Comparison of ENCODE assay signal across 22 cellular contexts in the genomic region with DNA sequence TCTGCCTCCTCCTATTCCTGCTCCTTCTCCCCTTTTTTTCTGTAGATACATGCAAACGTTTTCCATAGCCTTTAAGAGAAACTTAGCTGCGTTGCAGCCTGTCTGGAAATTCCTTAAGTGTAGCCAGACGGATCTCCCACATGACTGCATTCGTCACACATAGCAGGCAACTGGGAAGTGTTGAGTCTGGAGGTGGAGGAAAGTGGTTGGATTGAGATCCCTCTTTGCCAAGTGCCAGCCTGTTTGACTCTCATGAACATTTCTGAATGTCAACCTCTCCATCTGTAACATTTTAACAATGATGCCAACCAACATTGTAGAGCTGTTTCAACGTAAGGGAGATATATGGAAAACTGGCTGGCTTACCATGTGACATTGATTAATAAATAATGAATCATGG. TPM values are rescaled to one million over a fixed set of nuclear protein-coding genes. Genes with fewer than 3 reads are reported as not detected.
"Had no signal": no experiment of that assay in that cellular context is flagged by ENCODE, and none has a peak within 500 bp of the region (broad histone marks: within the 10 kb centered on the region; RNA-seq: fewer than 3 reads in every experiment).

No MANE protein-coding gene starts in this region.

- H3K4me1 Mint-ChIP-seq: naive thymus-derived CD4-positive, alpha-beta T cell; WTC11 had no signal

- H3K36me3 Mint-ChIP-seq: WTC11 had no signal

- ATAC-seq: left cardiac atrium; naive thymus-derived CD4-positive, alpha-beta T cell; upper lobe of right lung; WTC11 had no signal

- H3K27ac Mint-ChIP-seq: activated T-helper 1 cell treated with anti-CD3 and anti-CD28 coated beads, Interleukin-12 subunit alpha, Interleukin-12 subunit beta, Interleukin-2, Interleukin-4 antibody, amounts not matched to agents 30 ng/mL and 10 ng/mL and 1 ng/mL, durations not matched to agents 14 hours and 24 hours and 36 hours; naive thymus-derived CD4-positive, alpha-beta T cell; stimulated activated naive CD8-positive, alpha-beta T cell treated with anti-CD3 and anti-CD28 coated beads, Interleukin-15, Interleukin-2, amounts not matched to agents 100 ng/mL and 50 ng/mL, for 24 hours; WTC11 had no signal

- H3K4me3 ChIP-seq: ascending aorta, coronary artery, lung, upper lobe of right lung had no signal

- H3K4me1 ChIP-seq: ascending aorta, upper lobe of right lung had no signal

- H3K36me3 ChIP-seq: ascending aorta, upper lobe of right lung had no signal

- H3K27me3 ChIP-seq: ascending aorta, upper lobe of right lung had no signal

- H3K27ac ChIP-seq: ascending aorta, coronary artery, epithelial cell of prostate, upper lobe of right lung had no signal

- H3K4me3 Mint-ChIP-seq: activated T-helper 1 cell treated with anti-CD3 and anti-CD28 coated beads, Interleukin-12 subunit alpha, Interleukin-12 subunit beta, Interleukin-2, Interleukin-4 antibody, amounts not matched to agents 30 ng/mL and 10 ng/mL and 1 ng/mL, durations not matched to agents 14 hours and 24 hours and 36 hours; naive thymus-derived CD4-positive, alpha-beta T cell; stimulated activated naive CD8-positive, alpha-beta T cell treated with anti-CD3 and anti-CD28 coated beads, Interleukin-15, Interleukin-2, amounts not matched to agents 100 ng/mL and 50 ng/mL, for 24 hours; WTC11 had no signal

- DNase-seq: activated CD4-positive, alpha-beta T cell treated with anti-CD3 and anti-CD28 coated beads for 48 hours; activated naive CD4-positive, alpha-beta T cell; effector memory CD4-positive, alpha-beta T cell; hypothalamus; left cardiac atrium; naive thymus-derived CD4-positive, alpha-beta T cell; stimulated activated CD4-positive, alpha-beta T cell treated with anti-CD3 and anti-CD28 coated beads, Interleukin-2, amount 100 ng/mL, for 48 hours; upper lobe of right lung had no signal

- H3K9me3 ChIP-seq: ascending aorta, upper lobe of right lung had no signal

- H3K9me3 Mint-ChIP-seq: activated T-helper 1 cell treated with anti-CD3 and anti-CD28 coated beads, Interleukin-12 subunit alpha, Interleukin-12 subunit beta, Interleukin-2, Interleukin-4 antibody, amounts not matched to agents 30 ng/mL and 10 ng/mL and 1 ng/mL, durations not matched to agents 14 hours and 24 hours and 36 hours; stimulated activated naive CD8-positive, alpha-beta T cell treated with anti-CD3 and anti-CD28 coated beads, Interleukin-15, Interleukin-2, amounts not matched to agents 100 ng/mL and 50 ng/mL, for 24 hours; WTC11 had no signal

RNA-seq across cellular contexts. Expression of gene FAM9A, which starts 45.1 kb away (rescaled TPM):
- total RNA-seq: activated T-helper 1 cell treated with anti-CD3 and anti-CD28 coated beads, Interleukin-12 subunit alpha, Interleukin-12 subunit beta, Interleukin-2, Interleukin-4 antibody, amounts not matched to agents 30 ng/mL and 10 ng/mL and 1 ng/mL, durations not matched to agents 14 hours and 24 hours and 36 hours; ascending aorta; cardiac septum; glomerular endothelial cell; left cardiac atrium; lung; mononuclear cell; naive thymus-derived CD4-positive, alpha-beta T cell; omental fat pad; pulmonary artery endothelial cell; T-helper 1 cell treated with Interleukin-12 subunit alpha and Interleukin-12 subunit beta and Interleukin-4 antibody, amounts not matched to agents 30 ng/mL and 1 ng/mL, for 36 hours; temporal lobe; upper lobe of right lung; WTC11 had no signal
- polyA plus RNA-seq: lung; naive thymus-derived CD4-positive, alpha-beta T cell had no signal
